8 cellular contexts compared by ENCODE assay signal in the genomic region with DNA sequence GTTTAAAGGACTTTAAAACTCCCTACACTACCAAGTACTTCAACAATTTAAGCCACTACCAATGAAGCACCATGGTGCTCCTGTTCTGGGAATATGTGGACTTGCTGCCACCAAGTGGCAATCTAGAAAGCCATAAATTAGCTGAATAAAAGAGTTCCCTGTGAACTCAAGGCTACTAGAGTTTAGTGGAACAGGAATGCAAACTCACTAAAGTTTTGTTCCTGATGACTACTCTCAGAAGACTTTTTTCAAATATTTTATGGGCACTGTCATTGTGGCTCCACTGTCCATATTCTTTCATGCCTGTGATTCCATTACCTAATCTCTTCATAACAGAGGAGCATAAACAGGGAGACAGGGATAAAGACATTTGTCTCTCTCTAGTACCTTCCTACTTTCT.
DNase-seq lines count a peak whose midpoint lies in the region; ATAC-seq and TF ChIP-seq lines count a peak whose summit lies in the region.

No MANE protein-coding gene starts in this region.

- H3K4me3 ChIP-seq in GM23338: no peak overlapping the region

- peaks cover 11% of the 10 kb centered on the region for H3K79me2 ChIP-seq in GM23338 (replicated peaks; ENCODE audit: insufficient read depth)

- no peaks in the 10 kb centered on the region for H3F3A ChIP-seq in GM23338 (replicated peaks; ENCODE audit: low read depth)

- TF ChIP-seq CTCF in GM23338 (conservative IDR thresholded peaks at IDR 0.05; ENCODE audit: low read depth in 2 of 2) (peak; percentile 73 to 84), osteocyte (IDR thresholded peaks at IDR 0.05) (peak; percentile 81)

- no peaks in the 10 kb centered on the region for H3K9me2 ChIP-seq in GM23338 (ENCODE audit: insufficient read depth)

- H3K36me3 ChIP-seq in GM23338 (ENCODE audit: insufficient read depth): no peaks in the 10 kb centered on the region

- no peaks in the 10 kb centered on the region for H3K27me3 ChIP-seq in GM23338 (ENCODE audit: insufficient read depth)

- no peak overlapping the region for H3K27ac Mint-ChIP-seq in GM23338
- no peak overlapping the region for H3K27ac Mint-ChIP-seq in osteocyte (ENCODE audit: unreplicated experiment)

- H3K4me2 ChIP-seq in GM23338: no peak overlapping the region

- H3K4me1 Mint-ChIP-seq in GM23338 (peaks cover 12% of the 10 kb centered on the region), osteocyte (ENCODE audit: unreplicated experiment) (peaks cover 12% of the 10 kb centered on the region)

- H3K36me3 Mint-ChIP-seq in GM23338 (ENCODE audit: low read depth) (no peaks in the 10 kb centered on the region), osteocyte (ENCODE audit: unreplicated experiment) (peaks cover 3% of the 10 kb centered on the region)

- H3K9me3 Mint-ChIP-seq in GM23338: no peaks in the 10 kb centered on the region
- no peaks in the 10 kb centered on the region for H3K9me3 Mint-ChIP-seq in osteocyte (ENCODE audit: unreplicated experiment)

- H2AFZ ChIP-seq in GM23338: no peak overlapping the region

- H3K4me3 Mint-ChIP-seq in GM23338 (no peak overlapping the region), osteocyte (ENCODE audit: unreplicated experiment) (no peak overlapping the region)

- no peaks in the 10 kb centered on the region for H3K4me1 ChIP-seq in GM23338 (ENCODE audit: insufficient read depth)

- H3K27me3 Mint-ChIP-seq in GM23338 (ENCODE audit: insufficient read depth, low read depth, poor library complexity) (no peaks in the 10 kb centered on the region), osteocyte (ENCODE audit: unreplicated experiment) (no peaks in the 10 kb centered on the region)

- H3K27ac ChIP-seq in GM23338 (ENCODE audit: low read depth): no peak overlapping the region

- peak; percentile 84 for ATAC-seq in GM23338
- ATAC-seq in HG03565 (IDR thresholded peaks at IDR 0.05; ENCODE audit: unreplicated experiment): no peak

- peak; percentile 73 for DNase-seq in CD1c-positive myeloid dendritic cell (ENCODE audit: extremely low spot score)
- DNase-seq in GM23338 (ENCODE audit: low spot score): peak; percentile 76
- DNase-seq in NCI-H446 (lab: John Stamatoyannopoulos, UW): peak; percentile 64 to 76
- peak; percentile 8 to 14 for DNase-seq in activated CD4-positive, alpha-beta T cell treated with anti-CD3 and anti-CD28 coated beads, Interleukin-2, amount 50 U/mL, for 48 hours
- DNase-seq in germinal center (ENCODE audit: low spot score): peak; percentile 33
- DNase-seq in osteocyte (ENCODE audit: extremely low spot score, unreplicated experiment): no peak
- no peak for DNase-seq in ecto neural progenitor cell (ENCODE audit: low spot score)

- no peaks in the 10 kb centered on the region for H4K20me1 ChIP-seq in GM23338 (replicated peaks; ENCODE audit: insufficient read depth)

TF ChIP-seq in GM23338, 12 proteins besides CTCF, POLR2A, EP300 and RAD21 (continues in another document):
- TF ChIP-seq EZH2 (IDR thresholded peaks at IDR 0.05; ENCODE audit: low read depth, unreplicated experiment) (no peak), STAT1 (IDR thresholded peaks at IDR 0.05; ENCODE audit: unreplicated experiment) (no peak), ETS1 (IDR thresholded peaks at IDR 0.05) (no peak), ZNF114 (CRISPR knock-in tag; IDR thresholded peaks at IDR 0.05) (no peak), REST (IDR thresholded peaks at IDR 0.05; ENCODE audit: unreplicated experiment) (no peak), POLR2AphosphoS5 (IDR thresholded peaks at IDR 0.05; ENCODE audit: low read depth) (no peak), ZNF331 (CRISPR knock-in tag; IDR thresholded peaks at IDR 0.05; ENCODE audit: low read depth) (no peak), EZH2phosphoT487 (IDR thresholded peaks at IDR 0.05; ENCODE audit: unreplicated experiment) (no peak), JUNB (IDR thresholded peaks at IDR 0.05; ENCODE audit: unreplicated experiment) (no peak), CREB1 (CRISPR knock-in tag; IDR thresholded peaks at IDR 0.05; ENCODE audit: low read depth) (no peak), NANOG (IDR thresholded peaks at IDR 0.05; ENCODE audit: borderline replicate concordance) (no peak)

Comparison
In these comparisons a context has a peak if more than half of its experiments do, and no peak if none do; other contexts are left out.
1. DNase-seq: peak in CD1c-positive myeloid dendritic cell (single experiment), GM23338 (single experiment), NCI-H446 (2 of 2), activated CD4-positive, alpha-beta T cell treated with anti-CD3 and anti-CD28 coated beads, Interleukin-2, amount 50 U/mL, for 48 hours (2 of 2) and germinal center (single experiment); none in osteocyte (single experiment) and ecto neural progenitor cell (single experiment).